Comparison of ENCODE assay signal across 1 cellular context in the genomic region with DNA sequence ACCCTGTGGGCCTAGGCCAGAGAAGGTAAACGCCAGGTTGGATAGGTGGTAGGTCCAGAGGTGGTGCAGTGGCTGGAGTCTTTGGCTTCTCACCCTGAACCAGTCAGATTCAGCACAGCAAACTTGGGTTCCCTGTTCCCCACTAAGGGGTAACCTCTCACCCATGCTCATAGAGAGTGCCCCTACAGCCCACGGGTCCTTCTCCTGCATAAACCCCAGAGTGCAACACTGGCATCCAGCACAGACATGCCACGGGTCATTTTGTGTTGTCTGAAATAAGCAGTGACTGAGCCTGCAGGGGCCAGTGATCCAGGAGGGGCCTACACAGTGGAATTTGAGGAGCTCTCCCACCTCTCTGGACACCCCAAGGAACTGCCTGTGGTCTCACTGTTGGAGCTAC.
TF ChIP-seq lines count a peak whose summit lies in the region.

No MANE protein-coding gene starts in this region.

TF ChIP-seq in H1, 55 proteins besides CTCF, POLR2A, EP300 and RAD21:
- TF ChIP-seq, protein P1, sequence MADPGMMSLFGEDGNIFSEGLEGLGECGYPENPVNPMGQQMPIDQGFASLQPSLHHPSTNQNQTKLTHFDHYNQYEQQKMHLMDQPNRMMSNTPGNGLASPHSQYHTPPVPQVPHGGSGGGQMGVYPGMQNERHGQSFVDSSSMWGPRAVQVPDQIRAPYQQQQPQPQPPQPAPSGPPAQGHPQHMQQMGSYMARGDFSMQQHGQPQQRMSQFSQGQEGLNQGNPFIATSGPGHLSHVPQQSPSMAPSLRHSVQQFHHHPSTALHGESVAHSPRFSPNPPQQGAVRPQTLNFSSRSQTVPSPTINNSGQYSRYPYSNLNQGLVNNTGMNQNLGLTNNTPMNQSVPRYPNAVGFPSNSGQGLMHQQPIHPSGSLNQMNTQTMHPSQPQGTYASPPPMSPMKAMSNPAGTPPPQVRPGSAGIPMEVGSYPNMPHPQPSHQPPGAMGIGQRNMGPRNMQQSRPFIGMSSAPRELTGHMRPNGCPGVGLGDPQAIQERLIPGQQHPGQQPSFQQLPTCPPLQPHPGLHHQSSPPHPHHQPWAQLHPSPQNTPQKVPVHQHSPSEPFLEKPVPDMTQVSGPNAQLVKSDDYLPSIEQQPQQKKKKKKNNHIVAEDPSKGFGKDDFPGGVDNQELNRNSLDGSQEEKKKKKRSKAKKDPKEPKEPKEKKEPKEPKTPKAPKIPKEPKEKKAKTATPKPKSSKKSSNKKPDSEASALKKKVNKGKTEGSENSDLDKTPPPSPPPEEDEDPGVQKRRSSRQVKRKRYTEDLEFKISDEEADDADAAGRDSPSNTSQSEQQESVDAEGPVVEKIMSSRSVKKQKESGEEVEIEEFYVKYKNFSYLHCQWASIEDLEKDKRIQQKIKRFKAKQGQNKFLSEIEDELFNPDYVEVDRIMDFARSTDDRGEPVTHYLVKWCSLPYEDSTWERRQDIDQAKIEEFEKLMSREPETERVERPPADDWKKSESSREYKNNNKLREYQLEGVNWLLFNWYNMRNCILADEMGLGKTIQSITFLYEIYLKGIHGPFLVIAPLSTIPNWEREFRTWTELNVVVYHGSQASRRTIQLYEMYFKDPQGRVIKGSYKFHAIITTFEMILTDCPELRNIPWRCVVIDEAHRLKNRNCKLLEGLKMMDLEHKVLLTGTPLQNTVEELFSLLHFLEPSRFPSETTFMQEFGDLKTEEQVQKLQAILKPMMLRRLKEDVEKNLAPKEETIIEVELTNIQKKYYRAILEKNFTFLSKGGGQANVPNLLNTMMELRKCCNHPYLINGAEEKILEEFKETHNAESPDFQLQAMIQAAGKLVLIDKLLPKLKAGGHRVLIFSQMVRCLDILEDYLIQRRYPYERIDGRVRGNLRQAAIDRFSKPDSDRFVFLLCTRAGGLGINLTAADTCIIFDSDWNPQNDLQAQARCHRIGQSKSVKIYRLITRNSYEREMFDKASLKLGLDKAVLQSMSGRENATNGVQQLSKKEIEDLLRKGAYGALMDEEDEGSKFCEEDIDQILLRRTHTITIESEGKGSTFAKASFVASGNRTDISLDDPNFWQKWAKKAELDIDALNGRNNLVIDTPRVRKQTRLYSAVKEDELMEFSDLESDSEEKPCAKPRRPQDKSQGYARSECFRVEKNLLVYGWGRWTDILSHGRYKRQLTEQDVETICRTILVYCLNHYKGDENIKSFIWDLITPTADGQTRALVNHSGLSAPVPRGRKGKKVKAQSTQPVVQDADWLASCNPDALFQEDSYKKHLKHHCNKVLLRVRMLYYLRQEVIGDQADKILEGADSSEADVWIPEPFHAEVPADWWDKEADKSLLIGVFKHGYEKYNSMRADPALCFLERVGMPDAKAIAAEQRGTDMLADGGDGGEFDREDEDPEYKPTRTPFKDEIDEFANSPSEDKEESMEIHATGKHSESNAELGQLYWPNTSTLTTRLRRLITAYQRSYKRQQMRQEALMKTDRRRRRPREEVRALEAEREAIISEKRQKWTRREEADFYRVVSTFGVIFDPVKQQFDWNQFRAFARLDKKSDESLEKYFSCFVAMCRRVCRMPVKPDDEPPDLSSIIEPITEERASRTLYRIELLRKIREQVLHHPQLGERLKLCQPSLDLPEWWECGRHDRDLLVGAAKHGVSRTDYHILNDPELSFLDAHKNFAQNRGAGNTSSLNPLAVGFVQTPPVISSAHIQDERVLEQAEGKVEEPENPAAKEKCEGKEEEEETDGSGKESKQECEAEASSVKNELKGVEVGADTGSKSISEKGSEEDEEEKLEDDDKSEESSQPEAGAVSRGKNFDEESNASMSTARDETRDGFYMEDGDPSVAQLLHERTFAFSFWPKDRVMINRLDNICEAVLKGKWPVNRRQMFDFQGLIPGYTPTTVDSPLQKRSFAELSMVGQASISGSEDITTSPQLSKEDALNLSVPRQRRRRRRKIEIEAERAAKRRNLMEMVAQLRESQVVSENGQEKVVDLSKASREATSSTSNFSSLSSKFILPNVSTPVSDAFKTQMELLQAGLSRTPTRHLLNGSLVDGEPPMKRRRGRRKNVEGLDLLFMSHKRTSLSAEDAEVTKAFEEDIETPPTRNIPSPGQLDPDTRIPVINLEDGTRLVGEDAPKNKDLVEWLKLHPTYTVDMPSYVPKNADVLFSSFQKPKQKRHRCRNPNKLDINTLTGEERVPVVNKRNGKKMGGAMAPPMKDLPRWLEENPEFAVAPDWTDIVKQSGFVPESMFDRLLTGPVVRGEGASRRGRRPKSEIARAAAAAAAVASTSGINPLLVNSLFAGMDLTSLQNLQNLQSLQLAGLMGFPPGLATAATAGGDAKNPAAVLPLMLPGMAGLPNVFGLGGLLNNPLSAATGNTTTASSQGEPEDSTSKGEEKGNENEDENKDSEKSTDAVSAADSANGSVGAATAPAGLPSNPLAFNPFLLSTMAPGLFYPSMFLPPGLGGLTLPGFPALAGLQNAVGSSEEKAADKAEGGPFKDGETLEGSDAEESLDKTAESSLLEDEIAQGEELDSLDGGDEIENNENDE (IDR thresholded peaks at IDR 0.05; ENCODE audit: insufficient replicate concordance, low read length): no peak
- no peak for TF ChIP-seq SP1 (IDR thresholded peaks at IDR 0.05; ENCODE audit: low read depth, low read length)
